ENCODE assay signal across 8 cellular contexts in the genomic region with DNA sequence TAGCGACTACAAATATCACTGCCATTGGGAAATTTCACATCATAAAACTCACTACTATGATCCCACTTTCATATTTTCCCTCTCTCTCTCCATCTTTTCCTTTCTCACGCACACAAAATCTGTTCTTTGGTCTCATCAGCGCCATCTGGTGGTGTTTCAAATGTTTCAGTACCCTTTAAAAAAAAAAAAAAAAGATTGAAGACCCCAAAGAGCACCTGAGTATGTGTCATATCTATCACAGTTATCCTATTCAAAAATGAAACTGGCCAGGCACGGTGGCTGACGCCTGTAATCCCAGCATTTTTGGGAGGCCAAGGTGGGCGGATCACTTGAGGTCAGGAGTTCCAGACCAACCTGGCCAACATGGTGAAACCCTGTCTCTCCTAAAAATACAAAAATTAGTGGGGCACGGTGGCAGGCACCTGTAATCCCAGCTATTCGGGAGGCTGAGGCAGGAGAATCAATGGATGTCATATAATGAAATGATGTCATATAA.
A peak's percentile ranks its signal among the peaks of the same experiment; 100 is the strongest.
DNase-seq lines count a peak whose midpoint lies in the region; ATAC-seq and TF ChIP-seq lines count a peak whose summit lies in the region.

No MANE protein-coding gene starts in this region.

- intact Hi-C loops in natural killer cell (cut with micrococcal nuclease), result no loop called here
- intact Hi-C loops in dendritic cell treated with granulocyte-macrophage colony-stimulating factor and Interleukin-4, amounts not matched to agents 40 ng/mL and 50 ng/mL, for 4 days (cut with micrococcal nuclease), result loop anchor here (1.0 to 5.0 kb wide), 3 partner anchors 72 to 103 kb away; a partner anchor contains a TSS

- DNase-seq in natural killer cell (peak; percentile 18), NCI-H2081 treated with DMSO at 0.1 percent for 48 hours (lab: John Stamatoyannopoulos, UW) (peak; percentile 26), mesothelial cell of epicardium (ENCODE audit: low spot score in 2 of 2, unreplicated experiment in 2 of 2) (peak; percentile 27 to 62)
- DNase-seq in natural killer cell treated with Interleukin-12 subunit alpha and Interleukin-12 subunit beta and Interleukin-15 and Interleukin-18, amount 100 ng/mL, for 72 hours (ENCODE audit: low spot score), result no peak
- DNase-seq in activated CD4-positive, CD25-positive, alpha-beta regulatory T cell treated with anti-CD3 and anti-CD28 coated beads, Interleukin-2, amount 50 U/mL, for 72 hours, result peak; percentile 38
- peak; percentile 28 to 33 for DNase-seq in stimulated activated naive CD8-positive, alpha-beta T cell treated with anti-CD3 and anti-CD28 coated beads, Interleukin-15, amount 100 ng/mL, for 72 hours

- H3K4me1 Mint-ChIP-seq in natural killer cell (peaks cover 0 to 5% of the 10 kb centered on the region in 2 donors), mesothelial cell of epicardium (peaks cover 7% of the 10 kb centered on the region)
- peaks cover 3 to 6% of the 10 kb centered on the region in 2 donors for H3K4me1 Mint-ChIP-seq in natural killer cell treated with Interleukin-12 subunit alpha and Interleukin-12 subunit beta and Interleukin-15 and Interleukin-18, amount 100 ng/mL, for 72 hours (ENCODE audit: low read depth in 2 of 2)
- peaks cover 25% of the 10 kb centered on the region for H3K4me1 Mint-ChIP-seq in dendritic cell treated with granulocyte-macrophage colony-stimulating factor and Interleukin-4, amounts not matched to agents 40 ng/mL and 50 ng/mL, for 4 days (ENCODE audit: low read depth)
- H3K4me1 Mint-ChIP-seq in stimulated activated naive CD8-positive, alpha-beta T cell treated with anti-CD3 and anti-CD28 coated beads, Interleukin-15, amount 100 ng/mL, for 72 hours, result peaks cover 7% of the 10 kb centered on the region

- no peak overlapping the region for H3K27ac Mint-ChIP-seq in natural killer cell
- H3K27ac Mint-ChIP-seq in natural killer cell treated with Interleukin-12 subunit alpha and Interleukin-12 subunit beta and Interleukin-15 and Interleukin-18, amount 100 ng/mL, for 72 hours, result no peak overlapping the region
- peak overlapping the region; percentile 58 for H3K27ac Mint-ChIP-seq in dendritic cell treated with granulocyte-macrophage colony-stimulating factor and Interleukin-4, amounts not matched to agents 40 ng/mL and 50 ng/mL, for 4 days
- peak overlapping the region; percentile 58 for H3K27ac Mint-ChIP-seq in mesothelial cell of epicardium
- H3K27ac Mint-ChIP-seq in stimulated activated naive CD8-positive, alpha-beta T cell treated with anti-CD3 and anti-CD28 coated beads, Interleukin-15, amount 100 ng/mL, for 72 hours, result no peak overlapping the region

- H3K4me3 Mint-ChIP-seq in natural killer cell, result no peak overlapping the region
- no peak overlapping the region for H3K4me3 Mint-ChIP-seq in natural killer cell treated with Interleukin-12 subunit alpha and Interleukin-12 subunit beta and Interleukin-15 and Interleukin-18, amount 100 ng/mL, for 72 hours
- no peak overlapping the region for H3K4me3 Mint-ChIP-seq in dendritic cell treated with granulocyte-macrophage colony-stimulating factor and Interleukin-4, amounts not matched to agents 40 ng/mL and 50 ng/mL, for 4 days
- no peak overlapping the region for H3K4me3 Mint-ChIP-seq in mesothelial cell of epicardium
- H3K4me3 Mint-ChIP-seq in stimulated activated naive CD8-positive, alpha-beta T cell treated with anti-CD3 and anti-CD28 coated beads, Interleukin-15, amount 100 ng/mL, for 72 hours, result peak overlapping the region in 1 of 2 donors; percentile 0

- TF ChIP-seq CTCF in natural killer cell (IDR thresholded peaks at IDR 0.05), result peak; percentile 79
- peak; percentile 90 for TF ChIP-seq CTCF in mesothelial cell of epicardium (IDR thresholded peaks at IDR 0.05; ENCODE audit: unreplicated experiment)

- no peak for ATAC-seq in natural killer cell
- no peak for ATAC-seq in natural killer cell treated with Interleukin-12 subunit alpha and Interleukin-12 subunit beta and Interleukin-15 and Interleukin-18, amount 100 ng/mL, for 72 hours
- ATAC-seq in stimulated activated naive CD8-positive, alpha-beta T cell treated with anti-CD3 and anti-CD28 coated beads, Interleukin-15, amount 100 ng/mL, for 72 hours, result peak; percentile 39
- ATAC-seq in HG03457 (IDR thresholded peaks at IDR 0.05; ENCODE audit: unreplicated experiment), result no peak

- H3K36me3 Mint-ChIP-seq in natural killer cell (no peaks in the 10 kb centered on the region), mesothelial cell of epicardium (no peaks in the 10 kb centered on the region)
- no peaks in the 10 kb centered on the region for H3K36me3 Mint-ChIP-seq in natural killer cell treated with Interleukin-12 subunit alpha and Interleukin-12 subunit beta and Interleukin-15 and Interleukin-18, amount 100 ng/mL, for 72 hours
- H3K36me3 Mint-ChIP-seq in dendritic cell treated with granulocyte-macrophage colony-stimulating factor and Interleukin-4, amounts not matched to agents 40 ng/mL and 50 ng/mL, for 4 days (ENCODE audit: low read depth), result peaks cover 6% of the 10 kb centered on the region

- H3K27me3 Mint-ChIP-seq in natural killer cell (ENCODE audit: low read depth in 2 of 2) (peaks cover 6 to 17% of the 10 kb centered on the region in 2 donors), mesothelial cell of epicardium (ENCODE audit: low read depth) (peaks cover 1% of the 10 kb centered on the region)
- peaks cover 16 to 18% of the 10 kb centered on the region in 2 donors for H3K27me3 Mint-ChIP-seq in natural killer cell treated with Interleukin-12 subunit alpha and Interleukin-12 subunit beta and Interleukin-15 and Interleukin-18, amount 100 ng/mL, for 72 hours
- peaks cover 4% of the 10 kb centered on the region for H3K27me3 Mint-ChIP-seq in dendritic cell treated with granulocyte-macrophage colony-stimulating factor and Interleukin-4, amounts not matched to agents 40 ng/mL and 50 ng/mL, for 4 days
- no peaks in the 10 kb centered on the region for H3K27me3 Mint-ChIP-seq in stimulated activated naive CD8-positive, alpha-beta T cell treated with anti-CD3 and anti-CD28 coated beads, Interleukin-15, amount 100 ng/mL, for 72 hours

- no peaks in the 10 kb centered on the region for H3K9me3 Mint-ChIP-seq in natural killer cell
- no peaks in the 10 kb centered on the region for H3K9me3 Mint-ChIP-seq in natural killer cell treated with Interleukin-12 subunit alpha and Interleukin-12 subunit beta and Interleukin-15 and Interleukin-18, amount 100 ng/mL, for 72 hours
- no peaks in the 10 kb centered on the region for H3K9me3 Mint-ChIP-seq in dendritic cell treated with granulocyte-macrophage colony-stimulating factor and Interleukin-4, amounts not matched to agents 40 ng/mL and 50 ng/mL, for 4 days
- H3K9me3 Mint-ChIP-seq in mesothelial cell of epicardium, result no peaks in the 10 kb centered on the region
- H3K9me3 Mint-ChIP-seq in stimulated activated naive CD8-positive, alpha-beta T cell treated with anti-CD3 and anti-CD28 coated beads, Interleukin-15, amount 100 ng/mL, for 72 hours, result no peaks in the 10 kb centered on the region

Comparison
In these comparisons a context has a peak if more than half of its experiments do, and no peak if none do; other contexts are left out.
1. H3K27ac Mint-ChIP-seq: peak in dendritic cell treated with granulocyte-macrophage colony-stimulating factor and Interleukin-4, amounts not matched to agents 40 ng/mL and 50 ng/mL, for 4 days (single experiment) and mesothelial cell of epicardium (single experiment); none in natural killer cell (0 of 2), natural killer cell treated with Interleukin-12 subunit alpha and Interleukin-12 subunit beta and Interleukin-15 and Interleukin-18, amount 100 ng/mL, for 72 hours (0 of 2) and stimulated activated naive CD8-positive, alpha-beta T cell treated with anti-CD3 and anti-CD28 coated beads, Interleukin-15, amount 100 ng/mL, for 72 hours (0 of 2).